8 cellular contexts compared by ENCODE assay signal in the genomic region with DNA sequence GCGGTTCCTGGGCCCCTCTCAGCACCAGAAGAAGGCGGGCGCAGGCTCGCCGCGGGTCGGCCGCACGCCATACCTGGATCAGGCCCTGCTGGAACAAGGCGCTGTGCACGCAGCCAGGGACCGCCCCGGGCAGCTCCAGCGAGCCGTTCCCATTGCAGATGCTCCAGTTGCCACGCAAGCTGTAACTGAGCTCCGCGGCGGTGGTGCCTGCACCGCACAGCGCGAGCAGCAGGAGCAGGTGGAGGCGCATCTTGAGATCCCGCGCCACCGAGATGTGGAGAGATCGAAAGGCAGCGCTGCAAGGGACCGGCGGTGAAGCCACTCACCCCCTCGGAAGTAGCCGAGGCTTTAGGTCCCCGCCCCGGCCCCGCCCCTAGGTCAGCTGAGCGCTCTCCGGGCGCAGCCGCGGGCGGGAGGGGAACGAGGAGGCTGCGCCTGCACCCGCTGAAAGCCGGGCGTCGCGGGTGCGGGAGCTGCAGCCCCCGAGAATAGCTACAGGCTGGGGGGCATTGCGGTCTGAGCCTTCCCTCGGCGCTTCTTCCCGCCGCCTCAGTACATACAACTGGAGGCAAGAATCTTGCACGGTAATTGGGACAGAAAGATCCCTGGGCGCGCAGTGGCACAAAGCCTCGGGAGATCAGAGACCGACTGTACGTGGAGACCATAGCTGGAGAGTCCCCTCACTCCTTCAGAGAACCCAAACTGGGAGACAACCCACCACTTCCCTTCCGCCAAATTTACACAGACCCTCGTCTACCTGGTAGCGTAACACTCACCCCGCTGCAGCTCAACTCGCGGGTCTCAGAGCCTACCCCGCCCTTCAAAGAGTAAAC. TPM values are rescaled to one million over a fixed set of nuclear protein-coding genes. Genes with fewer than 3 reads are reported as not detected.
DNase-seq lines count a peak whose midpoint lies in the region; ATAC-seq and TF ChIP-seq lines count a peak whose summit lies in the region.

A gene (minus strand): TSS at position 324 of the 833 bp plus-strand sequence. CDS start 74 bp downstream, at position 250.

- H3K4me3 Mint-ChIP-seq in GM23338, result peak within 1 kb of the TSS; percentile 90
- peak within 1 kb of the TSS; percentile 94 for H3K4me3 Mint-ChIP-seq in natural killer cell treated with Interleukin-12 subunit alpha and Interleukin-12 subunit beta and Interleukin-15 and Interleukin-18, amount 100 ng/mL, for 72 hours

- ATAC-seq in GM23338, result peak; percentile 93
- peak; percentile 99 for ATAC-seq in natural killer cell treated with Interleukin-12 subunit alpha and Interleukin-12 subunit beta and Interleukin-15 and Interleukin-18, amount 100 ng/mL, for 72 hours

- H3K4me1 ChIP-seq in GM23338 (ENCODE audit: insufficient read depth), result peaks cover 9% of the 10 kb centered on the region
- H3K4me1 ChIP-seq in Karpas-422 (ENCODE audit: low read length), result peaks cover 20% of the 10 kb centered on the region

- peaks cover 28% of the 10 kb centered on the region for H3K4me1 Mint-ChIP-seq in GM23338
- H3K4me1 Mint-ChIP-seq in natural killer cell treated with Interleukin-12 subunit alpha and Interleukin-12 subunit beta and Interleukin-15 and Interleukin-18, amount 100 ng/mL, for 72 hours (ENCODE audit: low read depth in 2 of 2), result peaks cover 32 to 37% of the 10 kb centered on the region in 2 donors

- H3K9me2 ChIP-seq in GM23338 (ENCODE audit: insufficient read depth), result no peaks in the 10 kb centered on the region
- no peaks in the 10 kb centered on the region for H3K9me2 ChIP-seq in Karpas-422 (replicated peaks; ENCODE audit: insufficient read depth, low read length)

- peak within 1 kb of the TSS; percentile 71 for H3K27ac Mint-ChIP-seq in GM23338
- peak within 1 kb of the TSS; percentile 82 to 90 for H3K27ac Mint-ChIP-seq in natural killer cell treated with Interleukin-12 subunit alpha and Interleukin-12 subunit beta and Interleukin-15 and Interleukin-18, amount 100 ng/mL, for 72 hours

- peaks cover 8% of the 10 kb centered on the region; the same call in 1 of the 2 replicates for H4K20me1 ChIP-seq in GM23338 (replicated peaks; ENCODE audit: insufficient read depth)
- no peaks in the 10 kb centered on the region for H4K20me1 ChIP-seq in Karpas-422 (ENCODE audit: insufficient read depth, low read depth, low read length)

- H3K27me3 ChIP-seq in GM23338 (ENCODE audit: insufficient read depth), result peaks cover 20% of the 10 kb centered on the region
- no peaks in the 10 kb centered on the region for H3K27me3 ChIP-seq in Karpas-422 (ENCODE audit: low read length)

- H3K36me3 Mint-ChIP-seq in GM23338 (ENCODE audit: low read depth), result no peaks in the 10 kb centered on the region; the same call in 2 of the 3 replicates
- H3K36me3 Mint-ChIP-seq in natural killer cell treated with Interleukin-12 subunit alpha and Interleukin-12 subunit beta and Interleukin-15 and Interleukin-18, amount 100 ng/mL, for 72 hours, result no peaks in the 10 kb centered on the region

- peak; percentile 79 for DNase-seq in EL
- DNase-seq in GM23338 (ENCODE audit: low spot score), result peak; percentile 96
- peak; percentile 96 for DNase-seq in Karpas-422
- DNase-seq in RPMI8226, result peak; percentile 90
- DNase-seq in activated T-helper 1 cell treated with anti-CD3 and anti-CD28 coated beads, Interleukin-2, amount 50 U/mL, for 16 hours (ENCODE audit: low read depth in 1 of 2, low spot score in 1 of 2), result peak; percentile 67 to 74
- peak; percentile 71 for DNase-seq in fibroblast of pulmonary artery (ENCODE audit: low read depth)
- peak; percentile 84 for DNase-seq in natural killer cell treated with Interleukin-12 subunit alpha and Interleukin-12 subunit beta and Interleukin-15 and Interleukin-18, amount 100 ng/mL, for 72 hours (ENCODE audit: low spot score)
- peak; percentile 84 for DNase-seq in stimulated activated naive CD4-positive, alpha-beta T cell treated with Interleukin-2 at 50 U/mL for 16 hours (lab: John Stamatoyannopoulos, UW)

- H3K79me2 ChIP-seq in GM23338 (replicated peaks; ENCODE audit: insufficient read depth) (peaks cover 38% of the 10 kb centered on the region), Karpas-422 (ENCODE audit: low read length) (peaks cover 44% of the 10 kb centered on the region)

- H3K9ac ChIP-seq in Karpas-422 (ENCODE audit: low read length), result peak within 1 kb of the TSS; percentile 82

- H3K4me3 ChIP-seq in GM23338 (peak within 1 kb of the TSS; percentile 91), Karpas-422 (ENCODE audit: low read length) (peak within 1 kb of the TSS; percentile 81), fibroblast of pulmonary artery (replicated peaks; ENCODE audit: low read depth, low read length) (peak within 1 kb of the TSS; percentile 75)

- peaks cover 10% of the 10 kb centered on the region; the same call in 2 of the 3 replicates for H3K9me3 Mint-ChIP-seq in GM23338
- no peaks in the 10 kb centered on the region for H3K9me3 Mint-ChIP-seq in natural killer cell treated with Interleukin-12 subunit alpha and Interleukin-12 subunit beta and Interleukin-15 and Interleukin-18, amount 100 ng/mL, for 72 hours

- no peaks in the 10 kb centered on the region for H3F3A ChIP-seq in GM23338 (replicated peaks; ENCODE audit: low read depth)

- H3K36me3 ChIP-seq in GM23338 (ENCODE audit: insufficient read depth) (no peaks in the 10 kb centered on the region), Karpas-422 (ENCODE audit: insufficient read depth, low read length) (no peaks in the 10 kb centered on the region)

- peaks cover 8% of the 10 kb centered on the region for H3K27me3 Mint-ChIP-seq in GM23338 (ENCODE audit: insufficient read depth, low read depth, poor library complexity)
- no peaks in the 10 kb centered on the region for H3K27me3 Mint-ChIP-seq in natural killer cell treated with Interleukin-12 subunit alpha and Interleukin-12 subunit beta and Interleukin-15 and Interleukin-18, amount 100 ng/mL, for 72 hours

- H3K27ac ChIP-seq in GM23338 (ENCODE audit: low read depth), result peak within 1 kb of the TSS; percentile 80; the same call in 1 of the 2 replicates
- H3K27ac ChIP-seq in Karpas-422 (ENCODE audit: low read length), result peak within 1 kb of the TSS; percentile 17

- H2AFZ ChIP-seq in GM23338 (peak within 1 kb of the TSS; percentile 97), Karpas-422 (ENCODE audit: low read length) (peak within 1 kb of the TSS; percentile 91)

- H3K9me3 ChIP-seq in Karpas-422 (ENCODE audit: low read length), result no peaks in the 10 kb centered on the region

- peak within 1 kb of the TSS; percentile 86 for H3K4me2 ChIP-seq in GM23338
- peak within 1 kb of the TSS; percentile 86 for H3K4me2 ChIP-seq in Karpas-422 (ENCODE audit: low read depth, low read length, poor library complexity, severe bottlenecking)

- TF ChIP-seq CTCF in GM23338 (conservative IDR thresholded peaks at IDR 0.05; ENCODE audit: low read depth in 2 of 2) (no peak), fibroblast of pulmonary artery (IDR thresholded peaks at IDR 0.05; ENCODE audit: low read length, missing control alignments) (no peak)

TF ChIP-seq in GM23338, 12 proteins besides CTCF, POLR2A, EP300 and RAD21:
- no peak for TF ChIP-seq CREB1 (CRISPR knock-in tag; IDR thresholded peaks at IDR 0.05; ENCODE audit: low read depth)
- peak; percentile 91 for TF ChIP-seq POLR2AphosphoS5 (IDR thresholded peaks at IDR 0.05; ENCODE audit: low read depth)

RNA-seq across cellular contexts. Expression of the gene that starts here (rescaled TPM):
- 35.7 and 54.3 TPM in 2 replicates for total RNA-seq in GM23338 (2014; rRNA removed; shearing (Covaris generic))
- 13.2 and 13.5 TPM in 2 replicates for polyA plus RNA-seq in GM23338 (2016; fragmentation: Nextera tagmentation; extraction: Ambion mirVana)
- 57.2 and 91.6 TPM in 2 replicates for total RNA-seq in Karpas-422 (2014; rRNA removed; shearing (Covaris generic); ENCODE audit: low replicate concordance)
- total RNA-seq in natural killer cell treated with Interleukin-12 subunit alpha and Interleukin-12 subunit beta and Interleukin-15 and Interleukin-18, amount 100 ng/mL, for 72 hours, result 10 to 100 TPM; 14.7 to 15.5 TPM

Comparison
In these comparisons a context has a peak if more than half of its experiments do, and no peak if none do; other contexts are left out.
1. Peak in every context shown above with its lines: DNase-seq, ATAC-seq, H3K4me3 ChIP-seq and H3K27ac ChIP-seq.